In genomic region chr3:158644345-158644908, GRCh38 we compare ENCODE assay signal across 1 cellular context.
TF ChIP-seq lines count a peak whose summit lies in the region.

Gene GFM1, plus strand, starts transcription at chr3:158644527. Its CDS starts 108 bp downstream, at chr3:158644635.

TF ChIP-seq in HepG2, 621 proteins besides CTCF, POLR2A, EP300 and RAD21 (continued from another document and continues in another):
- TF ChIP-seq AKNA (CRISPR knock-in tag; IDR thresholded peaks at IDR 0.05; ENCODE audit: borderline replicate concordance), result no peak
- 0 out of 2 replicates have a peak, but pooled peaks have one; percentile 30 for TF ChIP-seq ZNF33A (CRISPR knock-in tag; IDR thresholded peaks at IDR 0.05; ENCODE audit: borderline replicate concordance)
- no peak for TF ChIP-seq AGO1 (IDR thresholded peaks at IDR 0.05; ENCODE audit: low read depth, low read length, poor library complexity, severe bottlenecking)
- peak; percentile 81; the same call in 1 of the 2 replicates for TF ChIP-seq ZBTB20 (CRISPR knock-in tag; IDR thresholded peaks at IDR 0.05; ENCODE audit: borderline replicate concordance, low read depth)
- 0 out of 2 replicates have a peak, but pooled peaks have one; percentile 21 for TF ChIP-seq ZMYM2 (CRISPR knock-in tag; IDR thresholded peaks at IDR 0.05)
- TF ChIP-seq ZNF747 (CRISPR knock-in tag; IDR thresholded peaks at IDR 0.05; ENCODE audit: borderline replicate concordance), result no peak; the same call in 1 of the 2 replicates
- peak; percentile 91 for TF ChIP-seq ZBTB2 (CRISPR knock-in tag; IDR thresholded peaks at IDR 0.05; ENCODE audit: low read depth)
- TF ChIP-seq ISL2 (CRISPR knock-in tag; IDR thresholded peaks at IDR 0.05), result peak; percentile 75
- TF ChIP-seq, protein P1, sequence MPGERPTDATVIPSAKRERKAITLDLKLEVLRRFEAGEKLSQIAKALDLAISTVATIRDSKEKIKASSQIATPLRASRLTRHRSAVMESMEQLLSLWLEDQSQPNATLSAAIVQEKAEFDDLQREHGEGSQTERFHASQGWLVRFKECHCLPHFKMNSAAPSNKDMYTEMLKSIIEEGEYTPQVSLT (CRISPR knock-in tag; IDR thresholded peaks at IDR 0.05; ENCODE audit: borderline replicate concordance, low read depth), result no peak
- peak; percentile 87 for TF ChIP-seq GABPA (IDR thresholded peaks at IDR 0.05; ENCODE audit: low read depth, low read length)
- peak; percentile 99 for TF ChIP-seq GABPA (CRISPR knock-in tag; IDR thresholded peaks at IDR 0.05; ENCODE audit: low read depth)
- TF ChIP-seq RXRB (CRISPR knock-in tag; IDR thresholded peaks at IDR 0.05; ENCODE audit: borderline replicate concordance), result peak; percentile 76
- no peak for TF ChIP-seq ZNF558 (CRISPR knock-in tag; IDR thresholded peaks at IDR 0.05; ENCODE audit: borderline replicate concordance)
- TF ChIP-seq CAMTA2 (CRISPR knock-in tag; IDR thresholded peaks at IDR 0.05; ENCODE audit: borderline replicate concordance), result no peak
- TF ChIP-seq ZC3H4 (CRISPR knock-in tag; IDR thresholded peaks at IDR 0.05; ENCODE audit: borderline replicate concordance), result no peak
- no peak for TF ChIP-seq ADNP (CRISPR knock-in tag; IDR thresholded peaks at IDR 0.05)
- TF ChIP-seq YEATS2 (CRISPR knock-in tag; IDR thresholded peaks at IDR 0.05; ENCODE audit: borderline replicate concordance), result peak; percentile 96
- TF ChIP-seq SUZ12 (IDR thresholded peaks at IDR 0.05; ENCODE audit: low read depth, low read length), result no peak
- no peak; the same call in 1 of the 2 replicates for TF ChIP-seq ZNF552 (CRISPR knock-in tag; IDR thresholded peaks at IDR 0.05; ENCODE audit: borderline replicate concordance)
- TF ChIP-seq RFX3 (CRISPR knock-in tag; IDR thresholded peaks at IDR 0.05), result no peak
- peak; percentile 88 for TF ChIP-seq POLR2G (IDR thresholded peaks at IDR 0.05; ENCODE audit: low read depth, low read length)
- TF ChIP-seq KDM2A (CRISPR knock-in tag; IDR thresholded peaks at IDR 0.05; ENCODE audit: borderline replicate concordance, low read depth), result peak; percentile 96
- no peak for TF ChIP-seq ZFYVE20 (CRISPR knock-in tag; IDR thresholded peaks at IDR 0.05; ENCODE audit: borderline replicate concordance, low read depth)
- TF ChIP-seq ZBTB46 (CRISPR knock-in tag; IDR thresholded peaks at IDR 0.05; ENCODE audit: borderline replicate concordance), result no peak
- no peak for TF ChIP-seq ZNF713 (CRISPR knock-in tag; IDR thresholded peaks at IDR 0.05)
- TF ChIP-seq, protein P2, sequence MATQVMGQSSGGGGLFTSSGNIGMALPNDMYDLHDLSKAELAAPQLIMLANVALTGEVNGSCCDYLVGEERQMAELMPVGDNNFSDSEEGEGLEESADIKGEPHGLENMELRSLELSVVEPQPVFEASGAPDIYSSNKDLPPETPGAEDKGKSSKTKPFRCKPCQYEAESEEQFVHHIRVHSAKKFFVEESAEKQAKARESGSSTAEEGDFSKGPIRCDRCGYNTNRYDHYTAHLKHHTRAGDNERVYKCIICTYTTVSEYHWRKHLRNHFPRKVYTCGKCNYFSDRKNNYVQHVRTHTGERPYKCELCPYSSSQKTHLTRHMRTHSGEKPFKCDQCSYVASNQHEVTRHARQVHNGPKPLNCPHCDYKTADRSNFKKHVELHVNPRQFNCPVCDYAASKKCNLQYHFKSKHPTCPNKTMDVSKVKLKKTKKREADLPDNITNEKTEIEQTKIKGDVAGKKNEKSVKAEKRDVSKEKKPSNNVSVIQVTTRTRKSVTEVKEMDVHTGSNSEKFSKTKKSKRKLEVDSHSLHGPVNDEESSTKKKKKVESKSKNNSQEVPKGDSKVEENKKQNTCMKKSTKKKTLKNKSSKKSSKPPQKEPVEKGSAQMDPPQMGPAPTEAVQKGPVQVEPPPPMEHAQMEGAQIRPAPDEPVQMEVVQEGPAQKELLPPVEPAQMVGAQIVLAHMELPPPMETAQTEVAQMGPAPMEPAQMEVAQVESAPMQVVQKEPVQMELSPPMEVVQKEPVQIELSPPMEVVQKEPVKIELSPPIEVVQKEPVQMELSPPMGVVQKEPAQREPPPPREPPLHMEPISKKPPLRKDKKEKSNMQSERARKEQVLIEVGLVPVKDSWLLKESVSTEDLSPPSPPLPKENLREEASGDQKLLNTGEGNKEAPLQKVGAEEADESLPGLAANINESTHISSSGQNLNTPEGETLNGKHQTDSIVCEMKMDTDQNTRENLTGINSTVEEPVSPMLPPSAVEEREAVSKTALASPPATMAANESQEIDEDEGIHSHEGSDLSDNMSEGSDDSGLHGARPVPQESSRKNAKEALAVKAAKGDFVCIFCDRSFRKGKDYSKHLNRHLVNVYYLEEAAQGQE (IDR thresholded peaks at IDR 0.05; ENCODE audit: borderline replicate concordance in 1 of 2, low read depth in 1 of 2, low read length in 2 of 2), result peak in 1 of 2 experiments; percentile 53; a peak in 2 of 4 replicates
- no peak for TF ChIP-seq ZNF101 (CRISPR knock-in tag; IDR thresholded peaks at IDR 0.05; ENCODE audit: borderline replicate concordance, low read depth)
- TF ChIP-seq ZNF30 (CRISPR knock-in tag; IDR thresholded peaks at IDR 0.05), result no peak
- TF ChIP-seq SNAPC2 (CRISPR knock-in tag; IDR thresholded peaks at IDR 0.05), result 0 out of 2 replicates have a peak, but pooled peaks have one; percentile 28
- peak; percentile 67; the same call in 1 of the 2 replicates for TF ChIP-seq GPN1 (CRISPR knock-in tag; IDR thresholded peaks at IDR 0.05; ENCODE audit: borderline replicate concordance)
- TF ChIP-seq, protein P3, sequence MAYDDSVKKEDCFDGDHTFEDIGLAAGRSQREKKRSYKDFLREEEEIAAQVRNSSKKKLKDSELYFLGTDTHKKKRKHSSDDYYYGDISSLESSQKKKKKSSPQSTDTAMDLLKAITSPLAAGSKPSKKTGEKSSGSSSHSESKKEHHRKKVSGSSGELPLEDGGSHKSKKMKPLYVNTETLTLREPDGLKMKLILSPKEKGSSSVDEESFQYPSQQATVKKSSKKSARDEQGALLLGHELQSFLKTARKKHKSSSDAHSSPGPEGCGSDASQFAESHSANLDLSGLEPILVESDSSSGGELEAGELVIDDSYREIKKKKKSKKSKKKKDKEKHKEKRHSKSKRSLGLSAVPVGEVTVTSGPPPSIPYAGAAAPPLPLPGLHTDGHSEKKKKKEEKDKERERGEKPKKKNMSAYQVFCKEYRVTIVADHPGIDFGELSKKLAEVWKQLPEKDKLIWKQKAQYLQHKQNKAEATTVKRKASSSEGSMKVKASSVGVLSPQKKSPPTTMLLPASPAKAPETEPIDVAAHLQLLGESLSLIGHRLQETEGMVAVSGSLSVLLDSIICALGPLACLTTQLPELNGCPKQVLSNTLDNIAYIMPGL (CRISPR knock-in tag; IDR thresholded peaks at IDR 0.05; ENCODE audit: borderline replicate concordance in 1 of 2, low read depth in 1 of 2), result peak; percentile 89 to 91
- TF ChIP-seq NFYB (CRISPR knock-in tag; IDR thresholded peaks at IDR 0.05), result peak; percentile 77
- TF ChIP-seq, protein P4, sequence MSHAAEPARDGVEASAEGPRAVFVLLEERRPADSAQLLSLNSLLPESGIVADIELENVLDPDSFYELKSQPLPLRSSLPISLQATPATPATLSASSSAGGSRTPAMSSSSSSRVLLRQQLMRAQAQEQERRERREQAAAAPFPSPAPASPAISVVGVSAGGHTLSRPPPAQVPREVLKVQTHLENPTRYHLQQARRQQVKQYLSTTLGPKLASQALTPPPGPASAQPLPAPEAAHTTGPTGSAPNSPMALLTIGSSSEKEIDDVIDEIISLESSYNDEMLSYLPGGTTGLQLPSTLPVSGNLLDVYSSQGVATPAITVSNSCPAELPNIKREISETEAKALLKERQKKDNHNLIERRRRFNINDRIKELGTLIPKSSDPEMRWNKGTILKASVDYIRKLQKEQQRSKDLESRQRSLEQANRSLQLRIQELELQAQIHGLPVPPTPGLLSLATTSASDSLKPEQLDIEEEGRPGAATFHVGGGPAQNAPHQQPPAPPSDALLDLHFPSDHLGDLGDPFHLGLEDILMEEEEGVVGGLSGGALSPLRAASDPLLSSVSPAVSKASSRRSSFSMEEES (CRISPR knock-in tag; IDR thresholded peaks at IDR 0.05), result peak; percentile 82
- peak; percentile 95; the same call in 2 of the 3 replicates for TF ChIP-seq MXI1 (IDR thresholded peaks at IDR 0.05; ENCODE audit: borderline replicate concordance, low read depth, low read length)
- 0 out of 2 replicates have a peak, but pooled peaks have one; percentile 74 for TF ChIP-seq ZNF124 (CRISPR knock-in tag; IDR thresholded peaks at IDR 0.05)
- TF ChIP-seq HHEX (CRISPR knock-in tag; IDR thresholded peaks at IDR 0.05), result no peak
- TF ChIP-seq, protein P5, sequence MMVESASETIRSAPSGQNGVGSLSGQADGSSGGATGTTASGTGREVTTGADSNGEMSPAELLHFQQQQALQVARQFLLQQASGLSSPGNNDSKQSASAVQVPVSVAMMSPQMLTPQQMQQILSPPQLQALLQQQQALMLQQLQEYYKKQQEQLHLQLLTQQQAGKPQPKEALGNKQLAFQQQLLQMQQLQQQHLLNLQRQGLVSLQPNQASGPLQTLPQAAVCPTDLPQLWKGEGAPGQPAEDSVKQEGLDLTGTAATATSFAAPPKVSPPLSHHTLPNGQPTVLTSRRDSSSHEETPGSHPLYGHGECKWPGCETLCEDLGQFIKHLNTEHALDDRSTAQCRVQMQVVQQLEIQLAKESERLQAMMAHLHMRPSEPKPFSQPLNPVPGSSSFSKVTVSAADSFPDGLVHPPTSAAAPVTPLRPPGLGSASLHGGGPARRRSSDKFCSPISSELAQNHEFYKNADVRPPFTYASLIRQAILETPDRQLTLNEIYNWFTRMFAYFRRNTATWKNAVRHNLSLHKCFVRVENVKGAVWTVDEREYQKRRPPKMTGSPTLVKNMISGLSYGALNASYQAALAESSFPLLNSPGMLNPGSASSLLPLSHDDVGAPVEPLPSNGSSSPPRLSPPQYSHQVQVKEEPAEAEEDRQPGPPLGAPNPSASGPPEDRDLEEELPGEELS (CRISPR knock-in tag; IDR thresholded peaks at IDR 0.05), result peak; percentile 70
- TF ChIP-seq KDM1A (CRISPR knock-in tag; IDR thresholded peaks at IDR 0.05), result no peak
- TF ChIP-seq PLRG1 (conservative IDR thresholded peaks at IDR 0.05), result no peak
